8 cellular contexts compared by ENCODE assay signal in the genomic region with DNA sequence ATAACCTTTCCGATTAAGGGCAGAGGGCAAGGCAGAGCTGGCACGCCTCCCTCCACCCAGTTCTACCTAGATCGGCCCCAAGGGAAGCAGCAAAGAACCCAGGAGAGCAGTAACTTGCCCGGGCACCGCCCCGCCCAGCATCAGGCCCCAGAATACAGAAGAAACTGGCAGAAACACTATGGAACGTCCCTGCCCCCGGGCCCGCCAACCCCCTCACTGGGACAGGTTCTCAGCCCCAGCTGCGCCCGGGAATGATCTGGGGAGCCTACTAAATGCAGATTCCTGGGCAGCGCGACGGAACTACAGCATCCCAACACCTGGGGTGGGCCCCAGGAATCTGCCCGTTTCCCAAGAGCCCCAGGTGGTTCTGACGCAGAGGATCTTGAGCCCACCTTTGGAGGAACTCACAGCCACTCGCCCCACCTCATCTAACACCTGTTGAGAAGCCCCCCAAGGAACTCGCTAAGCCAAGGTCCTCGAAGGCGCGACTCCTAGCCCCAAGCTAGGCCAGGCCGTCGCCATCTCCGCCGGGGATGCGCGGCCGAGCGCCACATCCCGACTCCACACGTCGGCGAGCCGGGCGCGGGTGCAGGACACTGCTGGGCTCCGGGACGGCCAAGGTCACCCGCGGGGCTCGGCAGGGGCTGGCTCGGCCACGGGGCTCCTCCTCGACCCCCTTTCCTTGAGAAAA. TPM values are rescaled to one million over a fixed set of nuclear protein-coding genes. Genes with fewer than 3 reads are reported as not detected.
DNase-seq lines count a peak whose midpoint lies in the region; ATAC-seq and TF ChIP-seq lines count a peak whose summit lies in the region.

No MANE protein-coding gene starts in this region.

- H3K27me3 Mint-ChIP-seq in T-helper 17 cell: no peaks in the 10 kb centered on the region

- H3K4me1 Mint-ChIP-seq in T-helper 17 cell: peaks cover 20% of the 10 kb centered on the region

- H3K27me3 ChIP-seq in HAP-1 (ENCODE audit: low read depth): no peaks in the 10 kb centered on the region
- H3K27me3 ChIP-seq in osteoblast (ENCODE audit: insufficient read depth, low read length): peaks cover 12% of the 10 kb centered on the region

- H3K4me1 ChIP-seq in HAP-1 (peaks cover 7% of the 10 kb centered on the region), osteoblast (ENCODE audit: insufficient read depth, low read length) (no peaks in the 10 kb centered on the region)

- peaks cover 29% of the 10 kb centered on the region for H3K79me2 ChIP-seq in osteoblast (ENCODE audit: insufficient read depth, low read length)

- ATAC-seq in T-helper 17 cell (no peak), HG03095 (IDR thresholded peaks at IDR 0.05; ENCODE audit: unreplicated experiment) (no peak)

- peak overlapping the region; percentile 68 for H3K27ac Mint-ChIP-seq in T-helper 17 cell

- H3K36me3 Mint-ChIP-seq in T-helper 17 cell (ENCODE audit: low read depth): peaks cover 2% of the 10 kb centered on the region

- H4K20me1 ChIP-seq in osteoblast (ENCODE audit: insufficient read depth, low read length): no peaks in the 10 kb centered on the region

- DNase-seq in HAP-1 (ENCODE audit: low spot score in 2 of 2) (peak in 1 of 2 experiments; percentile 29), T-helper 17 cell (no peak), fibroblast of villous mesenchyme (ENCODE audit: low read depth) (peak; percentile 25), osteoblast (ENCODE audit: insufficient read length, low spot score, missing footprints) (peak; percentile 54), COR-L47 (lab: John Stamatoyannopoulos, UW) (no peak), DMS79 treated with DMSO at 0.1 percent for 48 hours (lab: John Stamatoyannopoulos, UW) (no peak)
- DNase-seq in activated CD4-positive, alpha-beta T cell treated with anti-CD3 and anti-CD28 coated beads for 48 hours: no peak

- H3K36me3 ChIP-seq in HAP-1 (replicated peaks) (peaks cover 4% of the 10 kb centered on the region), osteoblast (ENCODE audit: insufficient read depth, low read length) (no peaks in the 10 kb centered on the region)

- peak overlapping the region; percentile 79 for H3K4me2 ChIP-seq in osteoblast (ENCODE audit: insufficient read depth, low read length)

- H3K4me3 ChIP-seq in HAP-1 (peak overlapping the region; percentile 56), fibroblast of villous mesenchyme (ENCODE audit: low read depth, low read length) (peak overlapping the region; percentile 72), osteoblast (ENCODE audit: insufficient read depth, low read length) (peak overlapping the region; percentile 80)

- TF ChIP-seq CTCF in fibroblast of villous mesenchyme (IDR thresholded peaks at IDR 0.05; ENCODE audit: insufficient read depth, low read depth, low read length) (no peak), osteoblast (IDR thresholded peaks at IDR 0.05; ENCODE audit: extremely low read depth, low read depth, low read length) (no peak)

- H3K27ac ChIP-seq in osteoblast (ENCODE audit: low read depth, low read length): no peak overlapping the region

- H3K9me3 ChIP-seq in HAP-1 (peaks cover 12% of the 10 kb centered on the region), T-helper 17 cell (ENCODE audit: control insufficient read depth, low read length, poor library complexity, severe bottlenecking) (peaks cover 9% of the 10 kb centered on the region), osteoblast (ENCODE audit: low read depth, low read length) (peaks cover 5% of the 10 kb centered on the region)

- in situ Hi-C loops in HAP-1 (cut with MboI; ENCODE audit: low sequenced_read_pairs): no loop called here

- H2AFZ ChIP-seq in osteoblast (ENCODE audit: low read length): peak overlapping the region; percentile 53

- peak overlapping the region; percentile 89 for H3K4me3 Mint-ChIP-seq in T-helper 17 cell

RNA-seq across cellular contexts. Expression of gene CDIP1, which starts 1.1 kb away (rescaled TPM):
- total RNA-seq in T-helper 17 cell: 10 to 100 TPM; 20.2 to 29.5 TPM
- 10.6 and 16.8 TPM in 2 replicates for total RNA-seq in fibroblast of villous mesenchyme
- total RNA-seq in osteoblast: 10.5 and 13.6 TPM in 2 replicates

RNA-seq across cellular contexts. Expression of gene C16orf96, which starts 18.6 kb away (rescaled TPM):
- under 1 TPM; 0.08 to 0.20 TPM for total RNA-seq in T-helper 17 cell
- total RNA-seq in fibroblast of villous mesenchyme: not detected in 2 replicates
- under 0.01 TPM in 1 of 2 replicates, not detected in the other for total RNA-seq in osteoblast

Comparison
In these comparisons a context has a peak if more than half of its experiments do, and no peak if none do; other contexts are left out.
1. DNase-seq: peak in fibroblast of villous mesenchyme (single experiment) and osteoblast (single experiment); none in T-helper 17 cell (0 of 3), COR-L47 (single experiment), DMS79 treated with DMSO at 0.1 percent for 48 hours (single experiment) and activated CD4-positive, alpha-beta T cell treated with anti-CD3 and anti-CD28 coated beads for 48 hours (single experiment).
2. Peak in every context shown above with its lines, with median percentiles within 50 percentile points of each other: H3K4me3 ChIP-seq.